9 cellular contexts compared by ENCODE assay signal in genomic region chr14:74324945-74325361, GRCh38. TPM values are rescaled to one million over a fixed set of nuclear protein-coding genes. Genes with fewer than 3 reads are reported as not detected.
DNase-seq lines count a peak whose midpoint lies in the region; ATAC-seq and TF ChIP-seq lines count a peak whose summit lies in the region.
"Had no signal": no experiment of that assay in that cellular context is flagged by ENCODE, and none has a peak within 500 bp of the region (broad histone marks: within the 10 kb centered on the region; RNA-seq: fewer than 3 reads in every experiment).

No MANE protein-coding gene starts in this region.

- no peak overlapping the region for H3K27ac Mint-ChIP-seq in neural crest cell (ENCODE audit: unreplicated experiment)

- TF ChIP-seq CTCF in neural crest cell (conservative IDR thresholded peaks at IDR 0.05), result peak; percentile 77

- no peaks in the 10 kb centered on the region for H3K9me3 Mint-ChIP-seq in neural crest cell

- DNase-seq in ACHN (peak; percentile 21), GM19238 (ENCODE audit: insufficient read length, low spot score) (peak; percentile 19), NCI-H748 treated with DMSO at 0.1 percent for 48 hours (lab: John Stamatoyannopoulos, UW) (peak; percentile 7), dermis blood vessel endothelial cell (peak; percentile 57), neural crest cell (ENCODE audit: low read depth, low spot score) (peak; percentile 14)

- ATAC-seq in HG03565 (IDR thresholded peaks at IDR 0.05; ENCODE audit: unreplicated experiment) (no peak), GM19324 (IDR thresholded peaks at IDR 0.05; ENCODE audit: low FRiP score, unreplicated experiment) (no peak), HG03378 (IDR thresholded peaks at IDR 0.05; ENCODE audit: unreplicated experiment) (no peak)

- H3K27me3 Mint-ChIP-seq in neural crest cell (ENCODE audit: low read depth), result peaks cover 5% of the 10 kb centered on the region

- in situ Hi-C loops in ACHN (cut with HindIII; ENCODE audit: low pct_ligation_motif_present, low pct_unique_long_range_greater_than_20kb, low sequenced_read_pairs), result no loop called here

- H3K4me1 Mint-ChIP-seq in neural crest cell, result peaks cover 26% of the 10 kb centered on the region

- H3K36me3 Mint-ChIP-seq in neural crest cell (ENCODE audit: low read depth), result no peaks in the 10 kb centered on the region

- H3K4me3 Mint-ChIP-seq in neural crest cell, result no peak overlapping the region

RNA-seq across cellular contexts. Expression of gene ABCD4, which starts 22.2 kb away (rescaled TPM):
- total RNA-seq in dermis blood vessel endothelial cell (68.3 and 69.4 TPM in 2 replicates), neural crest cell (98.8 TPM in 2 replicates)

RNA-seq across cellular contexts. Expression of gene VRTN, which starts 23.3 kb away (rescaled TPM):
- total RNA-seq in dermis blood vessel endothelial cell (not detected in 2 replicates), neural crest cell (not detected in 2 replicates)
- total RNA-seq: subcutaneous adipose tissue had no signal

Comparison
In these comparisons a context has a peak if more than half of its experiments do, and no peak if none do; other contexts are left out.
1. DNase-seq: peak in every context shown above with its lines; median percentile 57 in dermis blood vessel endothelial cell; 21 in ACHN; 19 in GM19238; 14 in neural crest cell; 7 in NCI-H748 treated with DMSO at 0.1 percent for 48 hours.